Comparison of ENCODE assay signal across 1 cellular context in genomic region chr1:218705391-218705790, GRCh38.
TF ChIP-seq lines count a peak whose summit lies in the region.

No MANE protein-coding gene starts in this region.

TF ChIP-seq in SK-N-SH treated with all-trans-retinoic acid at 6 μM for 48 hours, 23 proteins besides CTCF, POLR2A, EP300 and RAD21 (continued from another document):
- TF ChIP-seq ARNTL (CRISPR knock-in tag; IDR thresholded peaks at IDR 0.05; ENCODE audit: borderline replicate concordance, low read depth) (no peak), PPARA (CRISPR knock-in tag; IDR thresholded peaks at IDR 0.05; ENCODE audit: borderline replicate concordance) (no peak), ZNF565 (CRISPR knock-in tag; conservative IDR thresholded peaks at IDR 0.05; ENCODE audit: low read depth) (no peak), OSR1 (CRISPR knock-in tag; IDR thresholded peaks at IDR 0.05) (no peak), TCF4 (CRISPR knock-in tag; IDR thresholded peaks at IDR 0.05; ENCODE audit: borderline replicate concordance) (no peak)
TF ChIP-seq in SK-N-SH treated with all-trans-retinoic acid at 6 μM for 48 hours: peak in this region for 0.
